ENCODE assay signal across 11 cellular contexts in the genomic region with DNA sequence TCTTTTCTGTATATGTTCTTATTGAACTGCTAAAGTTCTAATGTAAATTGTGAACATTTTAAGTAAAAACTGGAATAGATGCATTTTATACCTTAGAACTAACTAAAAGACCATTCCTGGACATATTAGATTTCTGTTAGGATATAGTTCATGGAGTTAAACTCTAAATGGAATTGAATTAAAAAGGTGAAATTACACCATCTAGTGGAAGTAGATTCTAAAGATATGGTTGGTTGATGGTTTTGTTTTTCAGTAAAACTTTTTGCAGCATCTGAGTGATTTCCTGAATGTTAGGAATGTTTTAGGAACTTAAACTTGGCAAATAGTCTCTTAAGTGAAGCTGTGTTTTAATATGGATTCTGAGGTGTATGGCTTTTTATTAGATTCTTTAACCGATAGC.
DNase-seq lines count a peak whose midpoint lies in the region; ATAC-seq, FAIRE-seq and TF ChIP-seq lines count a peak whose summit lies in the region.
"Had no signal": no experiment of that assay in that cellular context is flagged by ENCODE, and none has a peak within 500 bp of the region (broad histone marks: within the 10 kb centered on the region; RNA-seq: fewer than 3 reads in every experiment).

No MANE protein-coding gene starts in this region.

- no peaks in the 10 kb centered on the region for H3K36me3 Mint-ChIP-seq in activated naive CD4-positive, alpha-beta T cell treated with anti-CD3 and anti-CD28 coated beads, Interleukin-2, amount 50 U/mL, for 72 hours
- H3K36me3 Mint-ChIP-seq in naive thymus-derived CD4-positive, alpha-beta T cell = peaks cover 0 to 6% (median under 1%) of the 10 kb centered on the region in 5 donors

- no peak for FAIRE-seq in HTR-8/SVneo (lab: Jason Lieb, UNC)
- FAIRE-seq in K562 (lab: Jason Lieb, UNC) = no peak

- H3K36me3 ChIP-seq in K562 (ENCODE audit: control insufficient read depth, insufficient read depth, low read length) (peaks cover 25% of the 10 kb centered on the region; the same call in 1 of the 3 replicates), left lung (peaks cover 0 to 32% of the 10 kb centered on the region in 2 donors)
- peaks cover 0 to 5% (median 0%) of the 10 kb centered on the region in 3 experiments for H3K36me3 ChIP-seq in naive thymus-derived CD4-positive, alpha-beta T cell (ENCODE audit: control insufficient read depth in 2 of 3, insufficient read depth in 3 of 3, low read length in 3 of 3)

- intact Hi-C loops in K562 (cut with micrococcal nuclease) (no loop called here), left lung (cut with DNase I) (no loop called here)
- intact Hi-C loops in naive thymus-derived CD4-positive, alpha-beta T cell (cut with micrococcal nuclease) = loop anchor here in 1 of 2 donors (2.0 kb wide), 1 partner anchor 456 kb away; no protein-coding TSS in a partner anchor

- H3K27ac ChIP-seq in K562 (ENCODE audit: extremely low read depth, low read depth, low read length) = no peak overlapping the region
- H3K27ac ChIP-seq in left lung = no peak overlapping the region
- H3K27ac ChIP-seq in naive thymus-derived CD4-positive, alpha-beta T cell (ENCODE audit: low read depth, low read length) = no peak overlapping the region
- H3K27ac ChIP-seq: skin epidermis had no signal

- in situ Hi-C loops in K562 (cut with MboI) = no loop called here

- WGBS in K562 (ENCODE audit: insufficient coverage, low coverage, missing lambda C conversion rate) = 75% methylated on average over 1 of the region's 1 CpG

- no peak overlapping the region for H3K4me2 ChIP-seq in K562 (ENCODE audit: insufficient read depth, low read length)

- CTCF ChIA-PET in K562 (lab: Yijun Ruan, JAX; ENCODE audit: low intra/inter-chr PET ratio) = interaction anchor here (1.0 kb wide), 1 partner anchor 455 kb away, joined by 6 read pairs; no protein-coding TSS in a partner anchor
- CTCF ChIA-PET in naive thymus-derived CD4-positive, alpha-beta T cell (lab: Charles Lee) = interaction anchor here (0.6 to 1.4 kb wide), 2 partner anchors 39 to 455 kb away, joined by 3 to 7 read pairs; no protein-coding TSS in a partner anchor

- no peaks in the 10 kb centered on the region for H4K20me1 ChIP-seq in K562 (replicated peaks; ENCODE audit: control insufficient read depth, insufficient read depth, low read length)

- no peak for TF ChIP-seq POLR2A in K562 (conservative IDR thresholded peaks at IDR 0.05)

- H3K79me2 ChIP-seq in K562 (ENCODE audit: control insufficient read depth, insufficient read depth, low read length) = no peaks in the 10 kb centered on the region

- H2AFZ ChIP-seq in K562 (ENCODE audit: low read depth, low read length) = no peak overlapping the region

- no peaks in the 10 kb centered on the region for H3K9me1 ChIP-seq in K562 (ENCODE audit: control insufficient read depth, insufficient read depth, low read length)

- peak overlapping the region in 1 of 2 donors; percentile 61 for H3K27ac Mint-ChIP-seq in activated naive CD4-positive, alpha-beta T cell treated with anti-CD3 and anti-CD28 coated beads, Interleukin-2, amount 50 U/mL, for 72 hours
- no peak overlapping the region for H3K27ac Mint-ChIP-seq in naive thymus-derived CD4-positive, alpha-beta T cell

- POLR2A ChIA-PET in K562 (lab: Yijun Ruan, JAX) = interaction anchor here (1.1 kb wide), 1 partner anchor 13 kb away, joined by 3 read pairs; no protein-coding TSS in a partner anchor
- POLR2A ChIA-PET in naive thymus-derived CD4-positive, alpha-beta T cell (lab: Charles Lee) = no interaction called here

- H3K9ac ChIP-seq in K562 (ENCODE audit: insufficient read depth in 1 of 2, low read depth in 2 of 2, low read length in 2 of 2) = no peak overlapping the region

- TF ChIP-seq EP300 in K562 (IDR thresholded peaks at IDR 0.05; ENCODE audit: low read length) = no peak

- no peaks in the 10 kb centered on the region for H3K9me3 Mint-ChIP-seq in activated naive CD4-positive, alpha-beta T cell treated with anti-CD3 and anti-CD28 coated beads, Interleukin-2, amount 50 U/mL, for 72 hours
- H3K9me3 Mint-ChIP-seq in naive thymus-derived CD4-positive, alpha-beta T cell = no peaks in the 10 kb centered on the region

- H3K4me1 ChIP-seq in K562 (replicated peaks in 1 of 2; ENCODE audit: control insufficient read depth in 2 of 2, insufficient read depth in 2 of 2, low read length in 2 of 2) (no peaks in the 10 kb centered on the region), left lung (no peaks in the 10 kb centered on the region)
- no peaks in the 10 kb centered on the region for H3K4me1 ChIP-seq in naive thymus-derived CD4-positive, alpha-beta T cell (ENCODE audit: control insufficient read depth in 2 of 2, insufficient read depth in 2 of 2, low read length in 2 of 2)

- TF ChIP-seq RAD21 in K562 (CRISPR knock-in tag; conservative IDR thresholded peaks at IDR 0.05 in 1 of 2, IDR thresholded peaks at IDR 0.05 in 1 of 2) = peak; percentile 21 to 23; a peak in 3 of 4 replicates

- H3K9me3 ChIP-seq in K562 (replicated peaks; ENCODE audit: control insufficient read depth, insufficient read depth, low read depth, low read length) (no peaks in the 10 kb centered on the region), left lung (no peaks in the 10 kb centered on the region)
- H3K9me3 ChIP-seq in naive thymus-derived CD4-positive, alpha-beta T cell (ENCODE audit: control insufficient read depth in 2 of 3, low read length in 3 of 3) = no peaks in the 10 kb centered on the region

- BruUV-seq in K562 (replicated peaks; lab: Mats Ljungman, UMichigan) = no TSS peak

- no peak for ATAC-seq in K562
- peak; percentile 73 for ATAC-seq in left lung
- no peak for ATAC-seq in activated naive CD4-positive, alpha-beta T cell treated with anti-CD3 and anti-CD28 coated beads, Interleukin-2, amount 50 U/mL, for 72 hours
- no peak for ATAC-seq in naive thymus-derived CD4-positive, alpha-beta T cell
- no peak for ATAC-seq in HG02623 (IDR thresholded peaks at IDR 0.05; ENCODE audit: unreplicated experiment)
- ATAC-seq in GM21367 (IDR thresholded peaks at IDR 0.05; ENCODE audit: unreplicated experiment) = no peak

- H3K4me1 Mint-ChIP-seq in naive thymus-derived CD4-positive, alpha-beta T cell = peaks cover 0 to 4% (median 0%) of the 10 kb centered on the region in 7 donors

- no peak overlapping the region for H3K4me3 Mint-ChIP-seq in naive thymus-derived CD4-positive, alpha-beta T cell

- DNase-seq in AG20443 (ENCODE audit: low spot score) = peak; percentile 34
- peak; percentile 27 for DNase-seq in HTR-8/SVneo (ENCODE audit: insufficient read length, low spot score)
- no peak for DNase-seq in K562 (ENCODE audit: extremely low read depth in 1 of 4, low spot score in 3 of 4)
- no peak for DNase-seq in left lung
- DNase-seq in activated naive CD4-positive, alpha-beta T cell treated with anti-CD3 and anti-CD28 coated beads, Interleukin-2, amount 50 U/mL, for 72 hours (ENCODE audit: low spot score in 2 of 2) = no peak
- DNase-seq in naive thymus-derived CD4-positive, alpha-beta T cell = no peak
- DNase-seq: glutamatergic neuron, NCI-H510A treated with DMSO at 0.1 percent for 48 hours had no signal

- H3K4me3 ChIP-seq in K562 (no peak overlapping the region), left lung (no peak overlapping the region)
- no peak overlapping the region for H3K4me3 ChIP-seq in naive thymus-derived CD4-positive, alpha-beta T cell (ENCODE audit: low read length)
- H3K4me3 ChIP-seq: skin epidermis had no signal

- H3K27me3 ChIP-seq in K562 (ENCODE audit: control insufficient read depth in 2 of 2, insufficient read depth in 2 of 2, low read length in 2 of 2) (no peaks in the 10 kb centered on the region), left lung (no peaks in the 10 kb centered on the region)
- H3K27me3 ChIP-seq in naive thymus-derived CD4-positive, alpha-beta T cell (ENCODE audit: control insufficient read depth in 2 of 2, insufficient read depth in 2 of 2, low read length in 2 of 2) = no peaks in the 10 kb centered on the region

- no peak; a peak in 1 of 6 replicates for TF ChIP-seq CTCF in K562 (IDR thresholded peaks at IDR 0.05 in 2 of 3, conservative IDR thresholded peaks at IDR 0.05 in 1 of 3; ENCODE audit: insufficient read depth in 2 of 3, low read depth in 1 of 3, low read length in 3 of 3)
- TF ChIP-seq CTCF in left lung (IDR thresholded peaks at IDR 0.05) = peak in 1 of 2 donors; percentile 24

- no peaks in the 10 kb centered on the region for H3K27me3 Mint-ChIP-seq in naive thymus-derived CD4-positive, alpha-beta T cell

TF ChIP-seq in K562, 482 proteins besides CTCF, POLR2A, EP300 and RAD21 (continues in another document):
- TF ChIP-seq DIDO1 (tag; IDR thresholded peaks at IDR 0.05; ENCODE audit: low read depth) (no peak), ZNF561 (CRISPR knock-in tag; conservative IDR thresholded peaks at IDR 0.05) (no peak), ZNF175 (CRISPR knock-in tag; IDR thresholded peaks at IDR 0.05; ENCODE audit: low read depth) (no peak), CBX2 (IDR thresholded peaks at IDR 0.05; ENCODE audit: insufficient read depth, low read length, poor library complexity, severe bottlenecking) (no peak), FOXJ2 (tag; IDR thresholded peaks at IDR 0.05) (no peak)
- TF ChIP-seq, protein P1, sequence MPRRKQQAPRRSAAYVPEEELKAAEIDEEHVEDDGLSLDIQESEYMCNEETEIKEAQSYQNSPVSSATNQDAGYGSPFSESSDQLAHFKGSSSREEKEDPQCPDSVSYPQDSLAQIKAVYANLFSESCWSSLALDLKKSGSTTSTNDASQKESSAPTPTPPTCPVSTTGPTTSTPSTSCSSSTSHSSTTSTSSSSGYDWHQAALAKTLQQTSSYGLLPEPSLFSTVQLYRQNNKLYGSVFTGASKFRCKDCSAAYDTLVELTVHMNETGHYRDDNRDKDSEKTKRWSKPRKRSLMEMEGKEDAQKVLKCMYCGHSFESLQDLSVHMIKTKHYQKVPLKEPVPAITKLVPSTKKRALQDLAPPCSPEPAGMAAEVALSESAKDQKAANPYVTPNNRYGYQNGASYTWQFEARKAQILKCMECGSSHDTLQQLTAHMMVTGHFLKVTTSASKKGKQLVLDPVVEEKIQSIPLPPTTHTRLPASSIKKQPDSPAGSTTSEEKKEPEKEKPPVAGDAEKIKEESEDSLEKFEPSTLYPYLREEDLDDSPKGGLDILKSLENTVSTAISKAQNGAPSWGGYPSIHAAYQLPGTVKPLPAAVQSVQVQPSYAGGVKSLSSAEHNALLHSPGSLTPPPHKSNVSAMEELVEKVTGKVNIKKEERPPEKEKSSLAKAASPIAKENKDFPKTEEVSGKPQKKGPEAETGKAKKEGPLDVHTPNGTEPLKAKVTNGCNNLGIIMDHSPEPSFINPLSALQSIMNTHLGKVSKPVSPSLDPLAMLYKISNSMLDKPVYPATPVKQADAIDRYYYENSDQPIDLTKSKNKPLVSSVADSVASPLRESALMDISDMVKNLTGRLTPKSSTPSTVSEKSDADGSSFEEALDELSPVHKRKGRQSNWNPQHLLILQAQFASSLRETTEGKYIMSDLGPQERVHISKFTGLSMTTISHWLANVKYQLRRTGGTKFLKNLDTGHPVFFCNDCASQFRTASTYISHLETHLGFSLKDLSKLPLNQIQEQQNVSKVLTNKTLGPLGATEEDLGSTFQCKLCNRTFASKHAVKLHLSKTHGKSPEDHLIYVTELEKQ (CRISPR knock-in tag; IDR thresholded peaks at IDR 0.05) = no peak

Comparison
In these comparisons a context has a peak if more than half of its experiments do, and no peak if none do; other contexts are left out.
1. DNase-seq: peak in AG20443 (single experiment) and HTR-8/SVneo (single experiment); none in K562 (0 of 4), left lung (0 of 2), activated naive CD4-positive, alpha-beta T cell treated with anti-CD3 and anti-CD28 coated beads, Interleukin-2, amount 50 U/mL, for 72 hours (0 of 2) and naive thymus-derived CD4-positive, alpha-beta T cell (0 of 9).